12 cellular contexts compared by ENCODE assay signal in the genomic region with DNA sequence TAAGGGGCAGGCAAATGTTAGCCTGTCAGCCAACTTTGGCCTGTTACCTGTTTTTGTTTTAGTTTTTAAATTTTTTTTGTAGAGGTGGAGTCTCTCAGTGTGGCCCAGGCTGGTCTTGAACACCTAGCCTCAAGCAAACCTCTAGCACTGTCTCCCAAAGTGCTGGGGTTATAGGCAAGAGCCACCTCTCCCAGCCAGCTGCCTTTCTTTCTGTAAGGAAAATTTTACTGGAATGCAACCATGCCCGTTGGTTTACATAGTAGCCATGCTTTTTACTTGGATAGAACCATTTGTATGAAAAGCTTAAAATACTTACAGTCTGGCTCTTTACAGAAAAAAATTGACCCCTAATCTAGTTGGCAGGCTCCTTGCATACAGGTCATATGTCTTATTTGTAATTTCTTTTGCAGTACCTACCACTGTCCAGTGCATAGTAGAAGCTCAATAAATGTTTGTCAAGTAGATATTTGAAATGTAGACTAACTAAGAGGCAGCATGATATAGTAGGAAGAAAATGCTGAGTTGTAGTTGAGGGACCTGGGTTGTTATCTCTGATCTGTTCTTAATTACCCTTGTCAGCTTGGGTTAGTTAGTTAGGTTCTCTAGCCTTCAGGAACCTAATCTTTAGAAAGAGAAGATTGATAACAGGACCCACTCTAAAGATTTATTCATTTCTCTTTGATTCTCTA. TPM values are rescaled to one million over a fixed set of nuclear protein-coding genes. Genes with fewer than 3 reads are reported as not detected.
DNase-seq lines count a peak whose midpoint lies in the region; ATAC-seq and TF ChIP-seq lines count a peak whose summit lies in the region.
"Had no signal": no experiment of that assay in that cellular context is flagged by ENCODE, and none has a peak within 500 bp of the region (broad histone marks: within the 10 kb centered on the region; RNA-seq: fewer than 3 reads in every experiment).

No MANE protein-coding gene starts in this region.

- no peak overlapping the region for H3K23ac ChIP-seq in mesenchymal stem cell (ENCODE audit: low read length in 2 of 2)

- H2BK15ac ChIP-seq in mesenchymal stem cell (ENCODE audit: low read depth, poor library complexity, severe bottlenecking) = no peak overlapping the region

- no peaks in the 10 kb centered on the region for H3K9me3 Mint-ChIP-seq in activated naive CD4-positive, alpha-beta T cell treated with anti-CD3 and anti-CD28 coated beads, Interleukin-2, amount 50 U/mL, for 72 hours

- H3K4me2 ChIP-seq in mesenchymal stem cell (ENCODE audit: low read length, poor library complexity, severe bottlenecking) = peak overlapping the region; percentile 77

- H3K79me1 ChIP-seq in mesenchymal stem cell (replicated peaks; ENCODE audit: low read length, poor library complexity, severe bottlenecking) = no peaks in the 10 kb centered on the region

- H3K18ac ChIP-seq in mesenchymal stem cell (ENCODE audit: low read depth in 1 of 2, low read length in 2 of 2) = no peak overlapping the region

- H3K27me3 ChIP-seq in ACC112 (ENCODE audit: insufficient read depth, low read length) (no peaks in the 10 kb centered on the region), mesenchymal stem cell (ENCODE audit: control insufficient read depth in 1 of 2, insufficient read depth in 1 of 2, low read length in 2 of 2) (no peaks in the 10 kb centered on the region)

- H2BK5ac ChIP-seq in mesenchymal stem cell (ENCODE audit: low read depth, low read length, poor library complexity, severe bottlenecking) = no peak overlapping the region

- no peak overlapping the region for H4K91ac ChIP-seq in mesenchymal stem cell (ENCODE audit: low read length)

- H2AFZ ChIP-seq in ACC112 (ENCODE audit: low read length, unreplicated experiment) = no peak overlapping the region
- H2AFZ ChIP-seq in mesenchymal stem cell (ENCODE audit: low read depth, low read length) = no peak overlapping the region

- peaks cover 53 to 70% of the 10 kb centered on the region in 2 donors for H3K36me3 Mint-ChIP-seq in activated naive CD4-positive, alpha-beta T cell treated with anti-CD3 and anti-CD28 coated beads, Interleukin-2, amount 50 U/mL, for 72 hours

- no peak for ATAC-seq in activated naive CD4-positive, alpha-beta T cell treated with anti-CD3 and anti-CD28 coated beads, Interleukin-2, amount 50 U/mL, for 72 hours

- H3K9ac ChIP-seq in mesenchymal stem cell (ENCODE audit: low read length) = peak overlapping the region; percentile 74

- no peak overlapping the region for H2BK120ac ChIP-seq in mesenchymal stem cell (ENCODE audit: low read depth, low read length)

- H3K9me3 ChIP-seq in mesenchymal stem cell (ENCODE audit: control insufficient read depth, low read length) = peaks cover 4% of the 10 kb centered on the region

- H4K8ac ChIP-seq in mesenchymal stem cell (ENCODE audit: low read length) = no peak overlapping the region

- peaks cover 17% of the 10 kb centered on the region for H3K4me1 ChIP-seq in ACC112 (ENCODE audit: control insufficient read depth, insufficient read depth, low read length, unreplicated experiment)
- peaks cover 5% of the 10 kb centered on the region for H3K4me1 ChIP-seq in mesenchymal stem cell (ENCODE audit: control insufficient read depth, insufficient read depth, low read depth, low read length)

- H3K79me2 ChIP-seq in ACC112 (ENCODE audit: control insufficient read depth, insufficient read depth, low read length, unreplicated experiment) = peaks cover 70% of the 10 kb centered on the region

- peak overlapping the region; percentile 39; the same call in 1 of the 2 replicates for H3K4me3 ChIP-seq in ACC112 (ENCODE audit: low read depth, low read length)
- H3K4me3 ChIP-seq in GM12864 (ENCODE audit: low read depth, low read length) = peak overlapping the region; percentile 2; the same call in 1 of the 2 replicates
- peak overlapping the region in 1 of 2 experiments; percentile 98 for H3K4me3 ChIP-seq in mesenchymal stem cell (ENCODE audit: insufficient read depth in 1 of 2, low read depth in 1 of 2, low read length in 2 of 2)

- no peak for TF ChIP-seq CTCF in GM12864 (IDR thresholded peaks at IDR 0.05; ENCODE audit: low read depth, low read length, missing control alignments)

- peaks cover 58% of the 10 kb centered on the region for H3K36me3 ChIP-seq in ACC112 (ENCODE audit: insufficient read depth, low read length)
- peaks cover 24 to 87% of the 10 kb centered on the region in 2 experiments for H3K36me3 ChIP-seq in mesenchymal stem cell (ENCODE audit: control insufficient read depth in 1 of 2, insufficient read depth in 2 of 2, low read depth in 1 of 2, low read length in 2 of 2)

- WGBS in mesenchymal stem cell = no CpG with 5 or more reads among the region's 1 CpG

- no peak overlapping the region for H2BK12ac ChIP-seq in mesenchymal stem cell (ENCODE audit: low read length in 2 of 2)

- H2AK5ac ChIP-seq in mesenchymal stem cell (ENCODE audit: low read length, severe bottlenecking) = no peak overlapping the region

- H3K27ac Mint-ChIP-seq in activated naive CD4-positive, alpha-beta T cell treated with anti-CD3 and anti-CD28 coated beads, Interleukin-2, amount 50 U/mL, for 72 hours = peak overlapping the region; percentile 5 to 92

- H3K27ac ChIP-seq in ACC112 (ENCODE audit: low read depth, low read length) = no peak overlapping the region
- peak overlapping the region; percentile 17 for H3K27ac ChIP-seq in mesenchymal stem cell (ENCODE audit: low read length, poor library complexity, severe bottlenecking)

- H3K4ac ChIP-seq in mesenchymal stem cell (ENCODE audit: low read depth in 1 of 2, low read length in 2 of 2) = no peak overlapping the region

- DNase-seq in GM12864 (ENCODE audit: low read depth) (no peak), mesenchymal stem cell (no peak), NCI-H446 treated with DMSO at 0.1 percent for 48 hours (lab: John Stamatoyannopoulos, UW) (no peak), SW480 (ENCODE audit: low spot score) (no peak), dedifferentiated amniotic fluid mesenchymal stem cell (ENCODE audit: extremely low spot score) (no peak), NCI-H526 treated with DMSO at 0.1 percent for 48 hours (lab: John Stamatoyannopoulos, UW) (no peak)
- DNase-seq in activated naive CD4-positive, alpha-beta T cell treated with anti-CD3 and anti-CD28 coated beads, Interleukin-2, amount 50 U/mL, for 72 hours (ENCODE audit: low spot score in 2 of 2) = no peak
- DNase-seq: effector CD4-positive, alpha-beta T cell; islet precursor cell; NCI-H2081 treated with DMSO at 0.1 percent for 48 hours; retina had no signal

- H3K14ac ChIP-seq in mesenchymal stem cell (ENCODE audit: low read length in 2 of 2) = no peak overlapping the region

RNA-seq across cellular contexts. Expression of a gene that starts 4.7 kb away (rescaled TPM):
- total RNA-seq in activated naive CD4-positive, alpha-beta T cell treated with anti-CD3 and anti-CD28 coated beads, Interleukin-2, amount 50 U/mL, for 72 hours = 100 to 1,000 TPM; 141 to 393 TPM
- 95.3 TPM for polyA plus RNA-seq in mesenchymal stem cell (2013, experiment 1 of 2)
- polyA plus RNA-seq in mesenchymal stem cell (2013, experiment 2 of 2) = 102 TPM
